ENCODE assay signal across 8 cellular contexts in genomic region chr13:51534075-51534817, GRCh38. TPM values are rescaled to one million over a fixed set of nuclear protein-coding genes. Genes with fewer than 3 reads are reported as not detected.
DNase-seq lines count a peak whose midpoint lies in the region; ATAC-seq and TF ChIP-seq lines count a peak whose summit lies in the region.

No MANE protein-coding gene starts in this region.

- H3K9ac ChIP-seq in BLaER1 treated with 17β-estradiol and CSF1 and Interleukin-3, amounts not matched to agents 10 nM and 100 nM: no peak overlapping the region

- intact Hi-C loops in activated T-helper 1 cell treated with anti-CD3 and anti-CD28 coated beads, Interleukin-12 subunit alpha, Interleukin-12 subunit beta, Interleukin-2, Interleukin-4 antibody, amounts not matched to agents 30 ng/mL and 10 ng/mL and 1 ng/mL, durations not matched to agents 14 hours and 24 hours and 36 hours (cut with micrococcal nuclease): loop anchor here (1.0 to 5.0 kb wide), 4 partner anchors 9 to 268 kb away; partner anchors contain the start of genes DHRS12, INTS6 and WDFY2

- H3K27me3 Mint-ChIP-seq in activated T-helper 1 cell treated with anti-CD3 and anti-CD28 coated beads, Interleukin-12 subunit alpha, Interleukin-12 subunit beta, Interleukin-2, Interleukin-4 antibody, amounts not matched to agents 30 ng/mL and 10 ng/mL and 1 ng/mL, durations not matched to agents 14 hours and 24 hours and 36 hours (ENCODE audit: insufficient read depth): no peaks in the 10 kb centered on the region

- H3K9me3 Mint-ChIP-seq in activated T-helper 1 cell treated with anti-CD3 and anti-CD28 coated beads, Interleukin-12 subunit alpha, Interleukin-12 subunit beta, Interleukin-2, Interleukin-4 antibody, amounts not matched to agents 30 ng/mL and 10 ng/mL and 1 ng/mL, durations not matched to agents 14 hours and 24 hours and 36 hours: no peaks in the 10 kb centered on the region

- no peaks in the 10 kb centered on the region for H3K27me3 ChIP-seq in BLaER1 treated with 17β-estradiol and CSF1 and Interleukin-3, amounts not matched to agents 10 nM and 100 nM
- no peaks in the 10 kb centered on the region for H3K27me3 ChIP-seq in brain microvascular endothelial cell (replicated peaks)

- H3K27ac Mint-ChIP-seq in activated T-helper 1 cell treated with anti-CD3 and anti-CD28 coated beads, Interleukin-12 subunit alpha, Interleukin-12 subunit beta, Interleukin-2, Interleukin-4 antibody, amounts not matched to agents 30 ng/mL and 10 ng/mL and 1 ng/mL, durations not matched to agents 14 hours and 24 hours and 36 hours: peak overlapping the region; percentile 70

- ATAC-seq in HG03108 (IDR thresholded peaks at IDR 0.05; ENCODE audit: unreplicated experiment) (no peak), HG03095 (IDR thresholded peaks at IDR 0.05; ENCODE audit: unreplicated experiment) (no peak)

- peaks cover 5 to 29% (median 10%) of the 10 kb centered on the region in 10 experiments; a peak in 19 of 20 replicates for H3K4me1 ChIP-seq in BLaER1 treated with 17β-estradiol and CSF1 and Interleukin-3, amounts not matched to agents 10 nM and 100 nM

- H3K4me3 Mint-ChIP-seq in activated T-helper 1 cell treated with anti-CD3 and anti-CD28 coated beads, Interleukin-12 subunit alpha, Interleukin-12 subunit beta, Interleukin-2, Interleukin-4 antibody, amounts not matched to agents 30 ng/mL and 10 ng/mL and 1 ng/mL, durations not matched to agents 14 hours and 24 hours and 36 hours: peak overlapping the region; percentile 26

- DNase-seq in HT1080 (ENCODE audit: low read depth): peak; percentile 20
- DNase-seq in activated T-helper 1 cell treated with anti-CD3 and anti-CD28 coated beads, Interleukin-12 subunit alpha, Interleukin-12 subunit beta, Interleukin-2, Interleukin-4 antibody, amounts not matched to agents 30 ng/mL and 10 ng/mL and 1 ng/mL, durations not matched to agents 14 hours and 24 hours and 36 hours (ENCODE audit: low spot score): peak; percentile 46
- peak; percentile 65 for DNase-seq in medulla oblongata (ENCODE audit: extremely low spot score)
- DNase-seq in brain microvascular endothelial cell: no peak
- DNase-seq in iPS-NIHi11 (ENCODE audit: low spot score): no peak

- peaks cover 4% of the 10 kb centered on the region for H3K36me3 Mint-ChIP-seq in activated T-helper 1 cell treated with anti-CD3 and anti-CD28 coated beads, Interleukin-12 subunit alpha, Interleukin-12 subunit beta, Interleukin-2, Interleukin-4 antibody, amounts not matched to agents 30 ng/mL and 10 ng/mL and 1 ng/mL, durations not matched to agents 14 hours and 24 hours and 36 hours (ENCODE audit: low read depth)

- H3K4me2 ChIP-seq in BLaER1 treated with 17β-estradiol and CSF1 and Interleukin-3, amounts not matched to agents 10 nM and 100 nM: peak overlapping the region; percentile 30 to 69 (median 51); a peak in 16 of 22 replicates

- peaks cover 50% of the 10 kb centered on the region for H3K4me1 Mint-ChIP-seq in activated T-helper 1 cell treated with anti-CD3 and anti-CD28 coated beads, Interleukin-12 subunit alpha, Interleukin-12 subunit beta, Interleukin-2, Interleukin-4 antibody, amounts not matched to agents 30 ng/mL and 10 ng/mL and 1 ng/mL, durations not matched to agents 14 hours and 24 hours and 36 hours (ENCODE audit: low read depth)

- peaks cover 0 to 5% (median 0%) of the 10 kb centered on the region in 11 experiments; a peak in 1 of 22 replicates for H3K9me3 ChIP-seq in BLaER1 treated with 17β-estradiol and CSF1 and Interleukin-3, amounts not matched to agents 10 nM and 100 nM (replicated peaks in 1 of 11)

- in situ Hi-C loops in brain microvascular endothelial cell (cut with HindIII; ENCODE audit: low pct_ligation_motif_present, low sequenced_read_pairs): no loop called here

- H3K4me3 ChIP-seq in BLaER1 treated with 17β-estradiol and CSF1 and Interleukin-3, amounts not matched to agents 10 nM and 100 nM: no peak overlapping the region
- H3K4me3 ChIP-seq in brain microvascular endothelial cell (ENCODE audit: low read depth, low read length): no peak overlapping the region

- no peaks in the 10 kb centered on the region for H3K36me3 ChIP-seq in BLaER1 treated with 17β-estradiol and CSF1 and Interleukin-3, amounts not matched to agents 10 nM and 100 nM
- H3K36me3 ChIP-seq in brain microvascular endothelial cell (replicated peaks): no peaks in the 10 kb centered on the region

- no peaks in the 10 kb centered on the region for H4K20me1 ChIP-seq in BLaER1 treated with 17β-estradiol and CSF1 and Interleukin-3, amounts not matched to agents 10 nM and 100 nM

- peak overlapping the region in 1 of 11 experiments; percentile 4; a peak in 1 of 22 replicates for H3K27ac ChIP-seq in BLaER1 treated with 17β-estradiol and CSF1 and Interleukin-3, amounts not matched to agents 10 nM and 100 nM
- H3K27ac ChIP-seq in brain microvascular endothelial cell: no peak overlapping the region

- TF ChIP-seq CTCF in brain microvascular endothelial cell (IDR thresholded peaks at IDR 0.05; ENCODE audit: low read depth, low read length, missing control alignments): no peak

RNA-seq across cellular contexts. Expression of gene WDFY2, which starts 50.0 kb away (rescaled TPM):
- total RNA-seq in HT1080 (2014; rRNA removed; shearing (Covaris generic)): 7.4 and 9.9 TPM in 2 replicates
- 10.4 and 13.0 TPM in 2 replicates for polyA plus RNA-seq in HT1080 (2015; cell fraction: cytosol; rRNA removed)
- 52.8 and 66.4 TPM in 2 replicates for polyA plus RNA-seq in HT1080 (2015; cell fraction: nucleus; rRNA removed)
- total RNA-seq in activated T-helper 1 cell treated with anti-CD3 and anti-CD28 coated beads, Interleukin-12 subunit alpha, Interleukin-12 subunit beta, Interleukin-2, Interleukin-4 antibody, amounts not matched to agents 30 ng/mL and 10 ng/mL and 1 ng/mL, durations not matched to agents 14 hours and 24 hours and 36 hours: 7.5 and 11.4 TPM in 2 replicates

Comparison
In these comparisons a context has a peak if more than half of its experiments do, and no peak if none do; other contexts are left out.
1. DNase-seq: peak in HT1080 (single experiment), activated T-helper 1 cell treated with anti-CD3 and anti-CD28 coated beads, Interleukin-12 subunit alpha, Interleukin-12 subunit beta, Interleukin-2, Interleukin-4 antibody, amounts not matched to agents 30 ng/mL and 10 ng/mL and 1 ng/mL, durations not matched to agents 14 hours and 24 hours and 36 hours (single experiment) and medulla oblongata (single experiment); none in brain microvascular endothelial cell (single experiment) and iPS-NIHi11 (single experiment).